ENCODE assay signal across 18 cellular contexts in genomic region chr17:45087978-45088377, GRCh38. TPM values are rescaled to one million over a fixed set of nuclear protein-coding genes. Genes with fewer than 3 reads are reported as not detected.
DNase-seq lines count a peak whose midpoint lies in the region; ATAC-seq, FAIRE-seq and TF ChIP-seq lines count a peak whose summit lies in the region.
"Had no signal": no experiment of that assay in that cellular context is flagged by ENCODE, and none has a peak within 500 bp of the region (broad histone marks: within the 10 kb centered on the region; RNA-seq: fewer than 3 reads in every experiment).

No MANE protein-coding gene starts in this region.

- peaks cover 8% of the 10 kb centered on the region for H3K4me1 Mint-ChIP-seq in GM23338
- peaks cover 14% of the 10 kb centered on the region for H3K4me1 Mint-ChIP-seq in Calu3 (ENCODE audit: low read depth, unreplicated experiment)
- H3K4me1 Mint-ChIP-seq: nephron progenitor cell had no signal

- H3K36me3 ChIP-seq in GM23338 (ENCODE audit: insufficient read depth), result peaks cover 45% of the 10 kb centered on the region
- H3K36me3 ChIP-seq in adipocyte (ENCODE audit: control insufficient read depth, insufficient read depth, low read length, severe bottlenecking), result peaks cover 86% of the 10 kb centered on the region
- H3K36me3 ChIP-seq in hepatocyte (replicated peaks; ENCODE audit: insufficient read depth, low read depth), result no peaks in the 10 kb centered on the region
- H3K36me3 ChIP-seq in skeletal muscle tissue (ENCODE audit: control insufficient read depth in 3 of 3, insufficient read depth in 3 of 3, low read length in 3 of 3), result peaks cover 44 to 63% (median 54%) of the 10 kb centered on the region in 3 donors
- H3K36me3 ChIP-seq in BE2C, result peaks cover 87% of the 10 kb centered on the region

- no TSS peak for BruUV-seq in Calu3 (replicated peaks; lab: Mats Ljungman, UMichigan)

- H2AFZ ChIP-seq in GM23338 (no peak overlapping the region), hepatocyte (no peak overlapping the region)

- no peak for FAIRE-seq in urothelium cell line (lab: Jason Lieb, UNC)
- FAIRE-seq: bronchial epithelial cell, GM19239, H54 had no signal

- H3K4me1 ChIP-seq in GM23338 (ENCODE audit: insufficient read depth) (no peaks in the 10 kb centered on the region), adipocyte (ENCODE audit: control insufficient read depth, insufficient read depth, low read length) (peaks cover 57% of the 10 kb centered on the region), hepatocyte (ENCODE audit: insufficient read depth) (peaks cover 5% of the 10 kb centered on the region), skeletal muscle tissue (ENCODE audit: control insufficient read depth in 3 of 3, insufficient read depth in 3 of 3, low read length in 3 of 3) (peaks cover 38 to 46% (median 42%) of the 10 kb centered on the region in 3 donors), BE2C (no peaks in the 10 kb centered on the region)

- H3K27ac ChIP-seq in GM23338 (ENCODE audit: low read depth), result no peak overlapping the region
- peak overlapping the region; percentile 30 for H3K27ac ChIP-seq in hepatocyte
- peak overlapping the region; percentile 74 for H3K27ac ChIP-seq in skeletal muscle tissue (ENCODE audit: low read depth, low read length)
- H3K27ac ChIP-seq: HL-60 had no signal

- intact Hi-C loops in Calu3 (cut with micrococcal nuclease; ENCODE audit: unreplicated experiment), result no loop called here

- H3K27ac Mint-ChIP-seq in GM23338 (0 out of 2 replicates have a peak overlapping the region, but pooled peaks have one; percentile 23), Calu3 (ENCODE audit: unreplicated experiment) (no peak overlapping the region)

- WGBS in hepatocyte (ENCODE audit: low lambda C conversion rate, missing lambda C conversion rate), result 96% methylated on average over 5 of the region's 5 CpGs

- no peaks in the 10 kb centered on the region for H3K9me2 ChIP-seq in GM23338 (ENCODE audit: insufficient read depth)
- H3K9me2 ChIP-seq in hepatocyte (replicated peaks; ENCODE audit: insufficient read depth), result no peaks in the 10 kb centered on the region

- H3K9ac ChIP-seq in adipocyte (ENCODE audit: low read length), result peak overlapping the region; percentile 77
- H3K9ac ChIP-seq in skeletal muscle tissue (ENCODE audit: low read depth in 1 of 3, low read length in 3 of 3), result peak overlapping the region in 2 of 3 donors; percentile 48 to 74

- H3K9me3 Mint-ChIP-seq in GM23338 (no peaks in the 10 kb centered on the region), Calu3 (ENCODE audit: low read depth, unreplicated experiment) (peaks cover 3% of the 10 kb centered on the region)
- H3K9me3 Mint-ChIP-seq: nephron progenitor cell had no signal

- H3K27me3 ChIP-seq in GM23338 (ENCODE audit: insufficient read depth) (no peaks in the 10 kb centered on the region), adipocyte (replicated peaks; ENCODE audit: control insufficient read depth, insufficient read depth, low read length) (no peaks in the 10 kb centered on the region), hepatocyte (no peaks in the 10 kb centered on the region), skeletal muscle tissue (ENCODE audit: control insufficient read depth in 3 of 3, insufficient read depth in 3 of 3, low read length in 3 of 3) (no peaks in the 10 kb centered on the region), BE2C (no peaks in the 10 kb centered on the region)

- no peaks in the 10 kb centered on the region for H3K9me3 ChIP-seq in adipocyte (ENCODE audit: control insufficient read depth, low read length)
- no peaks in the 10 kb centered on the region for H3K9me3 ChIP-seq in hepatocyte (ENCODE audit: low read depth)
- H3K9me3 ChIP-seq in skeletal muscle tissue (ENCODE audit: control insufficient read depth in 3 of 3, low read length in 3 of 3), result no peaks in the 10 kb centered on the region
- H3K9me3 ChIP-seq in BE2C, result no peaks in the 10 kb centered on the region

- H3K4me3 Mint-ChIP-seq in GM23338 (no peak overlapping the region), Calu3 (ENCODE audit: low read depth, unreplicated experiment) (no peak overlapping the region)
- H3K4me3 Mint-ChIP-seq: nephron progenitor cell had no signal

- no peak for DNase-seq in GM23338 (ENCODE audit: low spot score)
- DNase-seq in adipocyte (ENCODE audit: low read depth), result no peak
- no peak for DNase-seq in hepatocyte (ENCODE audit: low spot score)
- no peak for DNase-seq in urothelium cell line (ENCODE audit: low spot score)
- DNase-seq in BE2C, result no peak
- no peak for DNase-seq in Calu3
- DNase-seq: activated CD4-positive, alpha-beta T cell treated with anti-CD3 and anti-CD28 coated beads, Interleukin-2, amount 50 U/mL, for 1 hour; activated naive CD4-positive, alpha-beta T cell treated with Interleukin-2 at 50 U/mL for 16 hours; NCI-H2029 treated with DMSO at 0.1 percent for 48 hours; NCI-H510A; nephron progenitor cell; stimulated activated naive CD4-positive, alpha-beta T cell treated with Interleukin-2 at 50 U/mL for 16 hours; T-helper 1 cell had no signal

- H3K36me3 Mint-ChIP-seq in GM23338 (ENCODE audit: low read depth) (peaks cover 75% of the 10 kb centered on the region), Calu3 (ENCODE audit: insufficient read depth, unreplicated experiment) (peaks cover 91% of the 10 kb centered on the region)

- H3K4me3 ChIP-seq in GM23338, result no peak overlapping the region
- peak overlapping the region; percentile 22 for H3K4me3 ChIP-seq in adipocyte (ENCODE audit: low read length)
- H3K4me3 ChIP-seq in hepatocyte, result no peak overlapping the region
- H3K4me3 ChIP-seq in skeletal muscle tissue (ENCODE audit: low read length in 3 of 3), result peak overlapping the region in 2 of 3 donors; percentile 24 to 29
- H3K4me3 ChIP-seq in BE2C (ENCODE audit: low read depth, low read length), result no peak overlapping the region

- H3K27me3 Mint-ChIP-seq in GM23338 (ENCODE audit: insufficient read depth, low read depth, poor library complexity) (no peaks in the 10 kb centered on the region), Calu3 (ENCODE audit: unreplicated experiment) (no peaks in the 10 kb centered on the region)

- H3K79me2 ChIP-seq in GM23338 (replicated peaks; ENCODE audit: insufficient read depth), result no peaks in the 10 kb centered on the region
- H3K79me2 ChIP-seq in hepatocyte, result peaks cover 2% of the 10 kb centered on the region

- CTCF ChIA-PET in Calu3 (lab: Charles Lee), result interaction anchor here (1.1 to 1.4 kb wide), 2 partner anchors 11 to 48 kb away, joined by 3 read pairs; partner anchors contain the start of gene ACBD4

- TF ChIP-seq CTCF in GM23338 (conservative IDR thresholded peaks at IDR 0.05; ENCODE audit: low read depth in 2 of 2), result no peak
- TF ChIP-seq CTCF in hepatocyte (IDR thresholded peaks at IDR 0.05; ENCODE audit: poor library complexity), result no peak
- TF ChIP-seq CTCF in BE2C (IDR thresholded peaks at IDR 0.05; ENCODE audit: low read depth, low read length), result no peak
- TF ChIP-seq CTCF in Calu3 (IDR thresholded peaks at IDR 0.05; ENCODE audit: unreplicated experiment), result no peak

- ATAC-seq in GM23338, result no peak

- H3K4me2 ChIP-seq in GM23338 (no peak overlapping the region), hepatocyte (no peak overlapping the region)

- H4K20me1 ChIP-seq in GM23338 (replicated peaks; ENCODE audit: insufficient read depth) (peaks cover 19% of the 10 kb centered on the region), hepatocyte (ENCODE audit: insufficient read depth, poor library complexity, severe bottlenecking) (no peaks in the 10 kb centered on the region)

- no peaks in the 10 kb centered on the region; the same call in 1 of the 2 replicates for H3F3A ChIP-seq in GM23338 (replicated peaks; ENCODE audit: low read depth)

TF ChIP-seq in GM23338, 12 proteins besides CTCF, POLR2A, EP300 and RAD21 (continues in another document):
- TF ChIP-seq ETS1 (IDR thresholded peaks at IDR 0.05) (no peak), NANOG (IDR thresholded peaks at IDR 0.05; ENCODE audit: borderline replicate concordance) (no peak)

RNA-seq across cellular contexts. Expression of gene NMT1, which starts 26.9 kb away (rescaled TPM):
- total RNA-seq in GM23338 (2014; rRNA removed; shearing (Covaris generic)), result 80.9 and 95.6 TPM in 2 replicates
- polyA plus RNA-seq in GM23338 (2016; fragmentation: Nextera tagmentation; extraction: Ambion mirVana), result 298 and 327 TPM in 2 replicates
- total RNA-seq in hepatocyte, result 68.5 and 71.2 TPM in 2 replicates
- 90.1 and 126 TPM in 2 replicates for polyA plus RNA-seq in hepatocyte
- 35.5 TPM for total RNA-seq in skeletal muscle tissue
- polyA plus RNA-seq in BE2C (2012; ENCODE audit: insufficient read depth, insufficient read length, low read depth), result 327 TPM
- total RNA-seq in Calu3 (2022), result 185 and 216 TPM in 2 replicates

RNA-seq across cellular contexts. Expression of gene DCAKD, which starts 36.5 kb away (rescaled TPM):
- total RNA-seq in GM23338 (2014; rRNA removed; shearing (Covaris generic)), result 51.3 and 57.2 TPM in 2 replicates
- 23.7 and 28.7 TPM in 2 replicates for polyA plus RNA-seq in GM23338 (2016; fragmentation: Nextera tagmentation; extraction: Ambion mirVana)
- total RNA-seq in hepatocyte, result 31.3 and 47.4 TPM in 2 replicates
- polyA plus RNA-seq in hepatocyte, result 29.9 and 33.3 TPM in 2 replicates
- total RNA-seq in skeletal muscle tissue, result 20.9 TPM
- 42.5 TPM for polyA plus RNA-seq in BE2C (2012; ENCODE audit: insufficient read depth, insufficient read length, low read depth)
- total RNA-seq in Calu3 (2022), result 20.5 and 21.7 TPM in 2 replicates

RNA-seq across cellular contexts. Expression of gene PLCD3, which starts 44.3 kb away (rescaled TPM):
- total RNA-seq in GM23338 (2014; rRNA removed; shearing (Covaris generic)), result 15.9 and 32.1 TPM in 2 replicates
- 3.0 and 5.7 TPM in 2 replicates for polyA plus RNA-seq in GM23338 (2016; fragmentation: Nextera tagmentation; extraction: Ambion mirVana)
- total RNA-seq in hepatocyte, result 49.2 and 69.7 TPM in 2 replicates
- 35.7 and 41.8 TPM in 2 replicates for polyA plus RNA-seq in hepatocyte
- total RNA-seq in skeletal muscle tissue, result 12.0 TPM
- polyA plus RNA-seq in BE2C (2012; ENCODE audit: insufficient read depth, insufficient read length, low read depth), result 99.9 TPM
- total RNA-seq in Calu3 (2022), result 34.4 and 64.3 TPM in 2 replicates

RNA-seq across cellular contexts. Expression of gene ACBD4, which starts 47.5 kb away (rescaled TPM):
- 5.1 and 6.7 TPM in 2 replicates for total RNA-seq in GM23338 (2014; rRNA removed; shearing (Covaris generic))
- polyA plus RNA-seq in GM23338 (2016; fragmentation: Nextera tagmentation; extraction: Ambion mirVana) (4.5 and 5.1 TPM in 2 replicates), hepatocyte (11.2 and 13.7 TPM in 2 replicates)
- total RNA-seq in hepatocyte (8.1 and 8.2 TPM in 2 replicates), skeletal muscle tissue (3.1 TPM), Calu3 (2022) (21.8 and 23.2 TPM in 2 replicates)
- 3.1 TPM for polyA plus RNA-seq in BE2C (2012; ENCODE audit: insufficient read depth, insufficient read length, low read depth)

Comparison
In these comparisons a context has a peak if more than half of its experiments do, and no peak if none do; other contexts are left out.
1. H3K4me3 ChIP-seq: peak in adipocyte (single experiment) and skeletal muscle tissue (2 of 3); none in GM23338 (single experiment), hepatocyte (single experiment) and BE2C (single experiment).